Comparison of ENCODE assay signal across 1 cellular context in genomic region chr2:208172125-208172524, GRCh38.
TF ChIP-seq lines count a peak whose summit lies in the region.

No MANE protein-coding gene starts in this region.

TF ChIP-seq in HepG2, 621 proteins besides CTCF, POLR2A, EP300 and RAD21:
- TF ChIP-seq HNF4A (CRISPR knock-in tag; IDR thresholded peaks at IDR 0.05) (peak; percentile 35; the same call in 1 of the 2 replicates), RFXANK (CRISPR knock-in tag; IDR thresholded peaks at IDR 0.05) (no peak), RARA (CRISPR knock-in tag; IDR thresholded peaks at IDR 0.05) (peak; percentile 45), ZNF709 (CRISPR knock-in tag; IDR thresholded peaks at IDR 0.05) (no peak), ZNF550 (CRISPR knock-in tag; IDR thresholded peaks at IDR 0.05; ENCODE audit: borderline replicate concordance) (no peak), DR1 (CRISPR knock-in tag; IDR thresholded peaks at IDR 0.05) (no peak), ZBTB44 (CRISPR knock-in tag; IDR thresholded peaks at IDR 0.05) (no peak), HOXA3 (CRISPR knock-in tag; IDR thresholded peaks at IDR 0.05) (no peak), TBL1XR1 (IDR thresholded peaks at IDR 0.05; ENCODE audit: borderline replicate concordance, low read length, partially characterized antibody) (peak; percentile 27), SOX13 (IDR thresholded peaks at IDR 0.05) (no peak), SOX13 (CRISPR knock-in tag; conservative IDR thresholded peaks at IDR 0.05 in 1 of 2, IDR thresholded peaks at IDR 0.05 in 1 of 2) (0 out of 4 replicates have a peak, but pooled peaks of 1 of the 2 experiments have one; percentile 7), UBTF (CRISPR knock-in tag; IDR thresholded peaks at IDR 0.05) (no peak), SKI (IDR thresholded peaks at IDR 0.05; ENCODE audit: partially characterized antibody) (peak; percentile 46), JUN (CRISPR knock-in tag; IDR thresholded peaks at IDR 0.05) (no peak), SP140L (CRISPR knock-in tag; IDR thresholded peaks at IDR 0.05; ENCODE audit: borderline replicate concordance) (no peak), ZSCAN20 (CRISPR knock-in tag; IDR thresholded peaks at IDR 0.05; ENCODE audit: borderline replicate concordance) (no peak), NAIF1 (CRISPR knock-in tag; IDR thresholded peaks at IDR 0.05; ENCODE audit: borderline replicate concordance) (no peak), ZBTB33 (CRISPR knock-in tag; IDR thresholded peaks at IDR 0.05) (no peak), ZNF781 (CRISPR knock-in tag; IDR thresholded peaks at IDR 0.05; ENCODE audit: borderline replicate concordance, not compliant biosample characterization) (no peak), CEBPB (IDR thresholded peaks at IDR 0.05; ENCODE audit: borderline replicate concordance, low read depth, low read length) (no peak), ZSCAN21 (CRISPR knock-in tag; IDR thresholded peaks at IDR 0.05; ENCODE audit: borderline replicate concordance) (no peak), TP53 (CRISPR knock-in tag; conservative IDR thresholded peaks at IDR 0.05) (no peak), HMGA1 (CRISPR knock-in tag; conservative IDR thresholded peaks at IDR 0.05) (no peak), BHLHE40 (IDR thresholded peaks at IDR 0.05; ENCODE audit: low read length) (peak; percentile 82), ZNF3 (CRISPR knock-in tag; IDR thresholded peaks at IDR 0.05) (no peak), IKZF4 (CRISPR knock-in tag; IDR thresholded peaks at IDR 0.05; ENCODE audit: borderline replicate concordance, low read depth, not compliant biosample characterization) (no peak), ISX (CRISPR knock-in tag; conservative IDR thresholded peaks at IDR 0.05) (no peak), MXI1 (IDR thresholded peaks at IDR 0.05; ENCODE audit: borderline replicate concordance, low read depth, low read length) (no peak), ZNF234 (CRISPR knock-in tag; conservative IDR thresholded peaks at IDR 0.05) (no peak), BCL6 (CRISPR knock-in tag; IDR thresholded peaks at IDR 0.05) (peak; percentile 96)
